13 cellular contexts compared by ENCODE assay signal in genomic region chr1:8378202-8378601, GRCh38.
DNase-seq lines count a peak whose midpoint lies in the region; ATAC-seq and TF ChIP-seq lines count a peak whose summit lies in the region.
"Had no signal": no experiment of that assay in that cellular context is flagged by ENCODE, and none has a peak within 500 bp of the region (broad histone marks: within the 10 kb centered on the region; RNA-seq: fewer than 3 reads in every experiment).

No MANE protein-coding gene starts in this region.

- DNase-seq in AG04450 (ENCODE audit: low read depth, low spot score): peak; percentile 44
- DNase-seq in MV-4-11 (lab: John Stamatoyannopoulos, UW): peak; percentile 30
- DNase-seq in esophagus muscularis mucosa (ENCODE audit: extremely low spot score): no peak
- DNase-seq in naive thymus-derived CD4-positive, alpha-beta T cell: no peak
- DNase-seq in stimulated activated naive CD4-positive, alpha-beta T cell (lab: John Stamatoyannopoulos, UW): no peak
- DNase-seq in AG08396 (ENCODE audit: low spot score): no peak
- no peak for DNase-seq in HUDEP-2 (lab: John Stamatoyannopoulos, UW; ENCODE audit: unreplicated experiment in 76 of 76)
- DNase-seq in midbrain (lab: John Stamatoyannopoulos, UW): no peak
- DNase-seq: COR-L47; cortex of kidney; stimulated activated naive CD8-positive, alpha-beta T cell treated with anti-CD3 and anti-CD28 coated beads, Interleukin-15, Interleukin-2, amounts not matched to agents 100 U/mL and 50 U/mL, for 24 hours had no signal

- intact Hi-C loops in esophagus muscularis mucosa (cut with DNase I): no loop called here
- intact Hi-C loops in naive thymus-derived CD4-positive, alpha-beta T cell (cut with micrococcal nuclease): no loop called here

- TF ChIP-seq EP300 in esophagus muscularis mucosa (IDR thresholded peaks at IDR 0.05): no peak

- H3K4me1 ChIP-seq in esophagus muscularis mucosa: peaks cover 91 to 99% (median 98%) of the 10 kb centered on the region in 4 donors
- H3K4me1 ChIP-seq in naive thymus-derived CD4-positive, alpha-beta T cell (ENCODE audit: control insufficient read depth in 2 of 2, insufficient read depth in 2 of 2, low read length in 2 of 2): peaks cover 24 to 49% of the 10 kb centered on the region in 2 donors

- H3K27me3 ChIP-seq in AG04450 (ENCODE audit: control insufficient read depth, insufficient read depth, low read length) (no peaks in the 10 kb centered on the region), esophagus muscularis mucosa (no peaks in the 10 kb centered on the region)
- no peaks in the 10 kb centered on the region for H3K27me3 ChIP-seq in naive thymus-derived CD4-positive, alpha-beta T cell (ENCODE audit: control insufficient read depth in 2 of 2, insufficient read depth in 2 of 2, low read length in 2 of 2)

- TF ChIP-seq POLR2A in esophagus muscularis mucosa (IDR thresholded peaks at IDR 0.05; ENCODE audit: low read depth): no peak

- POLR2A ChIA-PET in AG04450 (lab: Yijun Ruan, JAX): interaction anchor here (0.9 kb wide), 2 partner anchors 11 to 35 kb away, joined by 3 to 4 read pairs; no protein-coding TSS in a partner anchor
- POLR2A ChIA-PET in naive thymus-derived CD4-positive, alpha-beta T cell (lab: Charles Lee): interaction anchor here (2.5 kb wide), 1 partner anchor 11 kb away, joined by 7 read pairs; no protein-coding TSS in a partner anchor

- CTCF ChIA-PET in AG04450 (lab: Charles Lee): interaction anchor here (0.6 to 2.0 kb wide), 3 partner anchors 9 to 403 kb away, joined by 3 to 5 read pairs (median 3); no protein-coding TSS in a partner anchor
- CTCF ChIA-PET in naive thymus-derived CD4-positive, alpha-beta T cell (lab: Charles Lee): interaction anchor here (0.6 kb wide), 2 partner anchors 53 to 94 kb away, joined by 3 to 4 read pairs; no protein-coding TSS in a partner anchor

- H3K4me1 Mint-ChIP-seq in naive thymus-derived CD4-positive, alpha-beta T cell: peaks cover 48 to 93% (median 82%) of the 10 kb centered on the region in 7 donors

- no peak for TF ChIP-seq CTCF in AG04450 (IDR thresholded peaks at IDR 0.05; ENCODE audit: low read depth, low read length)
- TF ChIP-seq CTCF in esophagus muscularis mucosa (IDR thresholded peaks at IDR 0.05): no peak

- WGBS in esophagus muscularis mucosa: 25% methylated on average over 4 of the region's 4 CpGs

- H3K36me3 Mint-ChIP-seq in naive thymus-derived CD4-positive, alpha-beta T cell: peaks cover 3 to 22% (median 9%) of the 10 kb centered on the region in 5 donors

- peak overlapping the region in 8 of 9 donors; percentile 11 to 77 (median 62) for H3K27ac Mint-ChIP-seq in naive thymus-derived CD4-positive, alpha-beta T cell

- H3K4me3 ChIP-seq in AG04450 (ENCODE audit: low read depth, low read length): no peak overlapping the region
- H3K4me3 ChIP-seq in esophagus muscularis mucosa: peak overlapping the region in 2 of 4 donors; percentile 6 to 28
- H3K4me3 ChIP-seq in naive thymus-derived CD4-positive, alpha-beta T cell (ENCODE audit: low read length): no peak overlapping the region
- H3K4me3 ChIP-seq: K562, skin epidermis had no signal

- H3K27ac ChIP-seq in AG04450 (ENCODE audit: low read depth, low read length) (peak overlapping the region; percentile 69), esophagus muscularis mucosa (replicated peaks in 1 of 4) (peak overlapping the region; percentile 91 to 95 (median 93))
- no peak overlapping the region for H3K27ac ChIP-seq in naive thymus-derived CD4-positive, alpha-beta T cell (ENCODE audit: low read depth, low read length)

- ATAC-seq in naive thymus-derived CD4-positive, alpha-beta T cell: no peak
- ATAC-seq: K562; stimulated activated naive CD8-positive, alpha-beta T cell treated with anti-CD3 and anti-CD28 coated beads, Interleukin-15, Interleukin-2, amounts not matched to agents 100 U/mL and 50 U/mL, for 24 hours had no signal

- H3K36me3 ChIP-seq in esophagus muscularis mucosa: peaks cover 0 to 11% (median 2%) of the 10 kb centered on the region in 4 donors
- H3K36me3 ChIP-seq in naive thymus-derived CD4-positive, alpha-beta T cell (ENCODE audit: control insufficient read depth in 2 of 3, insufficient read depth in 3 of 3, low read length in 3 of 3): peaks cover 0 to 19% (median 0%) of the 10 kb centered on the region in 3 experiments

- no peaks in the 10 kb centered on the region for H3K9me3 Mint-ChIP-seq in naive thymus-derived CD4-positive, alpha-beta T cell

- no peaks in the 10 kb centered on the region for H3K27me3 Mint-ChIP-seq in naive thymus-derived CD4-positive, alpha-beta T cell

- peak overlapping the region in 8 of 10 donors; percentile 1 to 61 (median 20) for H3K4me3 Mint-ChIP-seq in naive thymus-derived CD4-positive, alpha-beta T cell

- no peaks in the 10 kb centered on the region for H3K9me3 ChIP-seq in AG04450 (ENCODE audit: control insufficient read depth, insufficient read depth, low read length)
- H3K9me3 ChIP-seq in esophagus muscularis mucosa: no peaks in the 10 kb centered on the region
- H3K9me3 ChIP-seq in naive thymus-derived CD4-positive, alpha-beta T cell (ENCODE audit: control insufficient read depth in 2 of 3, low read length in 3 of 3): no peaks in the 10 kb centered on the region

Comparison
In these comparisons a context has a peak if more than half of its experiments do, and no peak if none do; other contexts are left out.
1. DNase-seq: peak in AG04450 (single experiment) and MV-4-11 (single experiment); none in esophagus muscularis mucosa (single experiment), naive thymus-derived CD4-positive, alpha-beta T cell (0 of 9), stimulated activated naive CD4-positive, alpha-beta T cell (0 of 6), AG08396 (single experiment), HUDEP-2 (0 of 76) and midbrain (single experiment).